8 cellular contexts compared by ENCODE assay signal in genomic region chr17:49851387-49852291, GRCh38.
A peak's percentile ranks its signal among the peaks of the same experiment; 100 is the strongest.
DNase-seq lines count a peak whose midpoint lies in the region; TF ChIP-seq lines count a peak whose summit lies in the region.

No MANE protein-coding gene starts in this region.

- H3K9me3 ChIP-seq in mucosa of rectum (ENCODE audit: control insufficient read depth in 2 of 2, low read length in 2 of 2), result no peaks in the 10 kb centered on the region

- H3K9ac ChIP-seq in mucosa of rectum (ENCODE audit: low read depth in 1 of 2, low read length in 2 of 2), result peak overlapping the region; percentile 24 to 57

- peaks cover 0 to 9% of the 10 kb centered on the region in 2 donors for H3K4me1 ChIP-seq in mucosa of rectum (ENCODE audit: control insufficient read depth in 2 of 2, insufficient read depth in 2 of 2, low read length in 2 of 2)

- no peak overlapping the region for H3K27ac ChIP-seq in mucosa of rectum (ENCODE audit: low read depth in 2 of 2, low read length in 2 of 2)

- no peaks in the 10 kb centered on the region for H3K36me3 ChIP-seq in mucosa of rectum (ENCODE audit: control insufficient read depth in 2 of 2, insufficient read depth in 2 of 2, low read length in 2 of 2)

- peaks cover 14% of the 10 kb centered on the region in 2 donors for H3K27me3 ChIP-seq in mucosa of rectum (ENCODE audit: control insufficient read depth in 2 of 2, insufficient read depth in 2 of 2, low read length in 2 of 2)

- DNase-seq in NCI-H1417 (lab: John Stamatoyannopoulos, UW) (peak in 2 of 3 experiments; percentile 44 to 60), NCI-H1417 treated with DMSO at 0.1 percent for 48 hours (lab: John Stamatoyannopoulos, UW) (no peak), NCI-H82 treated with DMSO at 0.1 percent for 48 hours (lab: John Stamatoyannopoulos, UW; ENCODE audit: unreplicated experiment) (peak; percentile 19), epithelial cell of esophagus (ENCODE audit: low read depth) (peak; percentile 33), epidermal melanocyte (ENCODE audit: insufficient read length, low spot score) (no peak)
- DNase-seq in activated CD8-positive, alpha-beta memory T cell treated with anti-CD3 and anti-CD28 coated beads, Interleukin-2, amount 50 U/mL, for 1 hour (ENCODE audit: extremely low read depth), result peak; percentile 35
- peak; percentile 31 to 52 for DNase-seq in stimulated activated CD8-positive, alpha-beta memory T cell treated with anti-CD3 and anti-CD28 coated beads, Interleukin-4, amount 100 ng/mL, for 1 hour (ENCODE audit: low read depth in 2 of 2, low spot score in 1 of 2)

- peak; percentile 53 for TF ChIP-seq CTCF in epithelial cell of esophagus (IDR thresholded peaks at IDR 0.05; ENCODE audit: insufficient read depth, low read depth, low read length, missing control alignments)

- H3K4me3 ChIP-seq in epithelial cell of esophagus (ENCODE audit: low read length), result peak overlapping the region; percentile 44
- H3K4me3 ChIP-seq in mucosa of rectum (ENCODE audit: low read length in 2 of 2), result peak overlapping the region; percentile 66 to 77

Comparison
In these comparisons a context has a peak if more than half of its experiments do, and no peak if none do; other contexts are left out.
1. DNase-seq: peak in NCI-H1417 (2 of 3), NCI-H82 treated with DMSO at 0.1 percent for 48 hours (single experiment), activated CD8-positive, alpha-beta memory T cell treated with anti-CD3 and anti-CD28 coated beads, Interleukin-2, amount 50 U/mL, for 1 hour (single experiment), epithelial cell of esophagus (single experiment) and stimulated activated CD8-positive, alpha-beta memory T cell treated with anti-CD3 and anti-CD28 coated beads, Interleukin-4, amount 100 ng/mL, for 1 hour (2 of 2); none in NCI-H1417 treated with DMSO at 0.1 percent for 48 hours (single experiment) and epidermal melanocyte (single experiment).